In genomic region chr1:45891087-45891486, GRCh38 we compare ENCODE assay signal across 1 cellular context.
TF ChIP-seq lines count a peak whose summit lies in the region.

No MANE protein-coding gene starts in this region.

TF ChIP-seq in WTC11, 78 proteins besides CTCF, POLR2A, EP300 and RAD21 (continued from another document):
- TF ChIP-seq ZNF281 (CRISPR knock-in tag; IDR thresholded peaks at IDR 0.05) (no peak), ZNF423 (CRISPR knock-in tag; IDR thresholded peaks at IDR 0.05) (no peak), ELF4 (CRISPR knock-in tag; IDR thresholded peaks at IDR 0.05; ENCODE audit: low read depth) (no peak)
